8 cellular contexts compared by ENCODE assay signal in the genomic region with DNA sequence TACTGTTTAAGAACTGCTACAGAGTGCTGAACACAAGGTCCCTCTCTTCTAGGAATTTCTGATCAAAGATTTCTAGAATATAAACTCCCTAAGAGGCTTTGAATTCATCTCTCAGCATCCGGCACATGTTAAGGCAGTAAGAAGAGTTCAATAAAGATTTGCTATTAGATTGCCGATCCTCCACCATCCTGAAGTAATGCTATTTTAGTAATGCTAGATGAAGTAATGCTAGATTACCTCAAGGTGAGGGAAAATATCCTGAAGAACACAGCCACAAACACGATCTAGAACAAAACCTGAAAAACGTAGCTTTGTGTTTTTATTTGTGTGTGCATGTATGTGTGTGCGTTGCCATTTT. TPM values are rescaled to one million over a fixed set of nuclear protein-coding genes. Genes with fewer than 3 reads are reported as not detected.
DNase-seq lines count a peak whose midpoint lies in the region; ATAC-seq and TF ChIP-seq lines count a peak whose summit lies in the region.

No MANE protein-coding gene starts in this region.

- no peaks in the 10 kb centered on the region for H3K9me3 Mint-ChIP-seq in naive B cell

- H3K4me1 Mint-ChIP-seq in naive B cell, result peaks cover 66 to 82% (median 75%) of the 10 kb centered on the region in 3 donors

- H3K27me3 Mint-ChIP-seq in naive B cell, result no peaks in the 10 kb centered on the region

- peak overlapping the region; percentile 95 for H3K4me3 ChIP-seq in AG10803 (ENCODE audit: low read length)

- H3K36me3 Mint-ChIP-seq in naive B cell, result peaks cover 7 to 9% of the 10 kb centered on the region in 2 donors

- no peak for TF ChIP-seq CTCF in AG10803 (conservative IDR thresholded peaks at IDR 0.05; ENCODE audit: low read length)

- H3K27ac ChIP-seq in cingulate gyrus (ENCODE audit: low read depth, low read length), result peak overlapping the region; percentile 93

- H3K27ac Mint-ChIP-seq in naive B cell, result peak overlapping the region; percentile 98 to 100 (median 99)

- DNase-seq in AG10803 (ENCODE audit: low read depth), result no peak
- peak; percentile 67 to 70 for DNase-seq in Kasumi-1 (lab: John Stamatoyannopoulos, UW)
- no peak for DNase-seq in naive B cell
- DNase-seq in HK-2 (ENCODE audit: unreplicated experiment), result no peak

- peak overlapping the region; percentile 92 to 99 (median 98) for H3K4me3 Mint-ChIP-seq in naive B cell

- ATAC-seq in naive B cell (ENCODE audit: low read depth in 2 of 2), result no peak
- ATAC-seq in HG03457 (IDR thresholded peaks at IDR 0.05; ENCODE audit: unreplicated experiment), result no peak
- ATAC-seq in HG02763 (IDR thresholded peaks at IDR 0.05; ENCODE audit: unreplicated experiment), result no peak
- no peak for ATAC-seq in HG03378 (IDR thresholded peaks at IDR 0.05; ENCODE audit: unreplicated experiment)

RNA-seq across cellular contexts. Expression of gene MYL12B, which starts 0.9 kb away (rescaled TPM):
- polyA plus RNA-seq in naive B cell (ENCODE audit: low read depth in 6 of 6), result 100 to 1,000 TPM; 574 to 848 (median 647) TPM

RNA-seq across cellular contexts. Expression of gene MYL12A, which starts 13.4 kb away (rescaled TPM):
- polyA plus RNA-seq in naive B cell (ENCODE audit: low read depth in 6 of 6), result 1,000 to 10,000 TPM; 1,232 to 1,667 (median 1,472) TPM

RNA-seq across cellular contexts. Expression of gene MYOM1, which starts 41.2 kb away (rescaled TPM):
- 1 to 10 TPM in 2 of 6 donors, under 1 TPM in 3, not detected in 1; 0.08 to 1.5 (median 0.85) TPM for polyA plus RNA-seq in naive B cell (ENCODE audit: low read depth in 6 of 6)

Comparison
In these comparisons a context has a peak if more than half of its experiments do, and no peak if none do; other contexts are left out.
1. DNase-seq: peak in Kasumi-1 (2 of 2); none in AG10803 (single experiment), naive B cell (single experiment) and HK-2 (single experiment).